In genomic region chr1:93827633-93828436, GRCh38 we compare ENCODE assay signal across 1 cellular context.
A peak's percentile ranks its signal among the peaks of the same experiment; 100 is the strongest.
TF ChIP-seq lines count a peak whose summit lies in the region.

No MANE protein-coding gene starts in this region.

TF ChIP-seq in HepG2, 621 proteins besides CTCF, POLR2A, EP300 and RAD21 (continued from another document and continues in another):
- TF ChIP-seq, protein P1, sequence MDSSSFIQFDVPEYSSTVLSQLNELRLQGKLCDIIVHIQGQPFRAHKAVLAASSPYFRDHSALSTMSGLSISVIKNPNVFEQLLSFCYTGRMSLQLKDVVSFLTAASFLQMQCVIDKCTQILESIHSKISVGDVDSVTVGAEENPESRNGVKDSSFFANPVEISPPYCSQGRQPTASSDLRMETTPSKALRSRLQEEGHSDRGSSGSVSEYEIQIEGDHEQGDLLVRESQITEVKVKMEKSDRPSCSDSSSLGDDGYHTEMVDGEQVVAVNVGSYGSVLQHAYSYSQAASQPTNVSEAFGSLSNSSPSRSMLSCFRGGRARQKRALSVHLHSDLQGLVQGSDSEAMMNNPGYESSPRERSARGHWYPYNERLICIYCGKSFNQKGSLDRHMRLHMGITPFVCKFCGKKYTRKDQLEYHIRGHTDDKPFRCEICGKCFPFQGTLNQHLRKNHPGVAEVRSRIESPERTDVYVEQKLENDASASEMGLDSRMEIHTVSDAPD (CRISPR knock-in tag; IDR thresholded peaks at IDR 0.05), result 0 out of 2 replicates have a peak, but pooled peaks have one; percentile 56
- TF ChIP-seq TAF15 (IDR thresholded peaks at IDR 0.05; ENCODE audit: low read depth, low read length, poor library complexity, severe bottlenecking) (no peak), ZNF644 (CRISPR knock-in tag; IDR thresholded peaks at IDR 0.05; ENCODE audit: low read depth) (peak; percentile 86), ZNF121 (CRISPR knock-in tag; IDR thresholded peaks at IDR 0.05) (peak; percentile 100), KLF15 (CRISPR knock-in tag; IDR thresholded peaks at IDR 0.05; ENCODE audit: borderline replicate concordance) (no peak), KDM4B (CRISPR knock-in tag; IDR thresholded peaks at IDR 0.05) (0 out of 2 replicates have a peak, but pooled peaks have one; percentile 52), CREM (IDR thresholded peaks at IDR 0.05) (peak; percentile 67; the same call in 1 of the 2 replicates), CREM (CRISPR knock-in tag; IDR thresholded peaks at IDR 0.05) (no peak), KLF13 (CRISPR knock-in tag; IDR thresholded peaks at IDR 0.05) (no peak), NCOR1 (IDR thresholded peaks at IDR 0.05; ENCODE audit: borderline replicate concordance, low read length) (no peak; the same call in 1 of the 2 replicates), SMAD9 (CRISPR knock-in tag; IDR thresholded peaks at IDR 0.05) (no peak), ISX (CRISPR knock-in tag; conservative IDR thresholded peaks at IDR 0.05) (no peak), POGK (CRISPR knock-in tag; conservative IDR thresholded peaks at IDR 0.05) (no peak; the same call in 1 of the 2 replicates), ARID4A (CRISPR knock-in tag; IDR thresholded peaks at IDR 0.05; ENCODE audit: borderline replicate concordance) (peak; percentile 45; the same call in 1 of the 2 replicates), GFI1 (CRISPR knock-in tag; IDR thresholded peaks at IDR 0.05; ENCODE audit: borderline replicate concordance) (peak; percentile 95), PBX2 (CRISPR knock-in tag; IDR thresholded peaks at IDR 0.05) (no peak), ZNF354B (CRISPR knock-in tag; IDR thresholded peaks at IDR 0.05) (no peak), NFYC (CRISPR knock-in tag; IDR thresholded peaks at IDR 0.05) (no peak), ZNF790 (CRISPR knock-in tag; IDR thresholded peaks at IDR 0.05; ENCODE audit: borderline replicate concordance) (no peak), SRSF9 (IDR thresholded peaks at IDR 0.05; ENCODE audit: borderline replicate concordance, insufficient read depth, low read depth, low read length, poor library complexity, severe bottlenecking) (no peak), CBX5 (CRISPR knock-in tag; IDR thresholded peaks at IDR 0.05; ENCODE audit: borderline replicate concordance) (peak; percentile 91; the same call in 1 of the 2 replicates), SP5 (CRISPR knock-in tag; IDR thresholded peaks at IDR 0.05; ENCODE audit: borderline replicate concordance, low read depth) (peak; percentile 46; the same call in 1 of the 2 replicates), RXRB (CRISPR knock-in tag; IDR thresholded peaks at IDR 0.05; ENCODE audit: borderline replicate concordance) (peak; percentile 84; the same call in 1 of the 2 replicates), RBAK (CRISPR knock-in tag; IDR thresholded peaks at IDR 0.05) (no peak), ZNF44 (CRISPR knock-in tag; IDR thresholded peaks at IDR 0.05) (no peak), RBM22 (optimal IDR thresholded peaks at IDR 0.05; ENCODE audit: low read length) (no peak), ZNF784 (CRISPR knock-in tag; IDR thresholded peaks at IDR 0.05; ENCODE audit: borderline replicate concordance) (peak; percentile 85; the same call in 1 of the 2 replicates), HMGXB3 (CRISPR knock-in tag; IDR thresholded peaks at IDR 0.05; ENCODE audit: borderline replicate concordance) (peak; percentile 67), U2AF2 (IDR thresholded peaks at IDR 0.05; ENCODE audit: low read depth, low read length) (no peak), ZNF224 (CRISPR knock-in tag; IDR thresholded peaks at IDR 0.05) (0 out of 2 replicates have a peak, but pooled peaks have one; percentile 37), HMGA1 (CRISPR knock-in tag; conservative IDR thresholded peaks at IDR 0.05) (no peak), PLRG1 (conservative IDR thresholded peaks at IDR 0.05) (no peak), RFX3 (CRISPR knock-in tag; IDR thresholded peaks at IDR 0.05) (no peak), SIX4 (CRISPR knock-in tag; IDR thresholded peaks at IDR 0.05) (0 out of 2 replicates have a peak, but pooled peaks have one; percentile 37), FOXO1 (CRISPR knock-in tag; IDR thresholded peaks at IDR 0.05) (peak; percentile 57; the same call in 1 of the 2 replicates)
- TF ChIP-seq, protein P2, sequence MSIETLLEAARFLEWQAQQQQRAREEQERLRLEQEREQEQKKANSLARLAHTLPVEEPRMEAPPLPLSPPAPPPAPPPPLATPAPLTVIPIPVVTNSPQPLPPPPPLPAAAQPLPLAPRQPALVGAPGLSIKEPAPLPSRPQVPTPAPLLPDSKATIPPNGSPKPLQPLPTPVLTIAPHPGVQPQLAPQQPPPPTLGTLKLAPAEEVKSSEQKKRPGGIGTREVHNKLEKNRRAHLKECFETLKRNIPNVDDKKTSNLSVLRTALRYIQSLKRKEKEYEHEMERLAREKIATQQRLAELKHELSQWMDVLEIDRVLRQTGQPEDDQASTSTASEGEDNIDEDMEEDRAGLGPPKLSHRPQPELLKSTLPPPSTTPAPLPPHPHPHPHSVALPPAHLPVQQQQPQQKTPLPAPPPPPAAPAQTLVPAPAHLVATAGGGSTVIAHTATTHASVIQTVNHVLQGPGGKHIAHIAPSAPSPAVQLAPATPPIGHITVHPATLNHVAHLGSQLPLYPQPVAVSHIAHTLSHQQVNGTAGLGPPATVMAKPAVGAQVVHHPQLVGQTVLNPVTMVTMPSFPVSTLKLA (IDR thresholded peaks at IDR 0.05), result peak; percentile 46; the same call in 1 of the 2 replicates
- TF ChIP-seq, protein P3, sequence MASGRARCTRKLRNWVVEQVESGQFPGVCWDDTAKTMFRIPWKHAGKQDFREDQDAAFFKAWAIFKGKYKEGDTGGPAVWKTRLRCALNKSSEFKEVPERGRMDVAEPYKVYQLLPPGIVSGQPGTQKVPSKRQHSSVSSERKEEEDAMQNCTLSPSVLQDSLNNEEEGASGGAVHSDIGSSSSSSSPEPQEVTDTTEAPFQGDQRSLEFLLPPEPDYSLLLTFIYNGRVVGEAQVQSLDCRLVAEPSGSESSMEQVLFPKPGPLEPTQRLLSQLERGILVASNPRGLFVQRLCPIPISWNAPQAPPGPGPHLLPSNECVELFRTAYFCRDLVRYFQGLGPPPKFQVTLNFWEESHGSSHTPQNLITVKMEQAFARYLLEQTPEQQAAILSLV (CRISPR knock-in tag; IDR thresholded peaks at IDR 0.05; ENCODE audit: borderline replicate concordance), result no peak
- TF ChIP-seq, protein P4, sequence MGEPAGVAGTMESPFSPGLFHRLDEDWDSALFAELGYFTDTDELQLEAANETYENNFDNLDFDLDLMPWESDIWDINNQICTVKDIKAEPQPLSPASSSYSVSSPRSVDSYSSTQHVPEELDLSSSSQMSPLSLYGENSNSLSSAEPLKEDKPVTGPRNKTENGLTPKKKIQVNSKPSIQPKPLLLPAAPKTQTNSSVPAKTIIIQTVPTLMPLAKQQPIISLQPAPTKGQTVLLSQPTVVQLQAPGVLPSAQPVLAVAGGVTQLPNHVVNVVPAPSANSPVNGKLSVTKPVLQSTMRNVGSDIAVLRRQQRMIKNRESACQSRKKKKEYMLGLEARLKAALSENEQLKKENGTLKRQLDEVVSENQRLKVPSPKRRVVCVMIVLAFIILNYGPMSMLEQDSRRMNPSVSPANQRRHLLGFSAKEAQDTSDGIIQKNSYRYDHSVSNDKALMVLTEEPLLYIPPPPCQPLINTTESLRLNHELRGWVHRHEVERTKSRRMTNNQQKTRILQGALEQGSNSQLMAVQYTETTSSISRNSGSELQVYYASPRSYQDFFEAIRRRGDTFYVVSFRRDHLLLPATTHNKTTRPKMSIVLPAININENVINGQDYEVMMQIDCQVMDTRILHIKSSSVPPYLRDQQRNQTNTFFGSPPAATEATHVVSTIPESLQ (CRISPR knock-in tag; conservative IDR thresholded peaks at IDR 0.05), result no peak
